ENCODE assay signal across 15 cellular contexts in the genomic region with DNA sequence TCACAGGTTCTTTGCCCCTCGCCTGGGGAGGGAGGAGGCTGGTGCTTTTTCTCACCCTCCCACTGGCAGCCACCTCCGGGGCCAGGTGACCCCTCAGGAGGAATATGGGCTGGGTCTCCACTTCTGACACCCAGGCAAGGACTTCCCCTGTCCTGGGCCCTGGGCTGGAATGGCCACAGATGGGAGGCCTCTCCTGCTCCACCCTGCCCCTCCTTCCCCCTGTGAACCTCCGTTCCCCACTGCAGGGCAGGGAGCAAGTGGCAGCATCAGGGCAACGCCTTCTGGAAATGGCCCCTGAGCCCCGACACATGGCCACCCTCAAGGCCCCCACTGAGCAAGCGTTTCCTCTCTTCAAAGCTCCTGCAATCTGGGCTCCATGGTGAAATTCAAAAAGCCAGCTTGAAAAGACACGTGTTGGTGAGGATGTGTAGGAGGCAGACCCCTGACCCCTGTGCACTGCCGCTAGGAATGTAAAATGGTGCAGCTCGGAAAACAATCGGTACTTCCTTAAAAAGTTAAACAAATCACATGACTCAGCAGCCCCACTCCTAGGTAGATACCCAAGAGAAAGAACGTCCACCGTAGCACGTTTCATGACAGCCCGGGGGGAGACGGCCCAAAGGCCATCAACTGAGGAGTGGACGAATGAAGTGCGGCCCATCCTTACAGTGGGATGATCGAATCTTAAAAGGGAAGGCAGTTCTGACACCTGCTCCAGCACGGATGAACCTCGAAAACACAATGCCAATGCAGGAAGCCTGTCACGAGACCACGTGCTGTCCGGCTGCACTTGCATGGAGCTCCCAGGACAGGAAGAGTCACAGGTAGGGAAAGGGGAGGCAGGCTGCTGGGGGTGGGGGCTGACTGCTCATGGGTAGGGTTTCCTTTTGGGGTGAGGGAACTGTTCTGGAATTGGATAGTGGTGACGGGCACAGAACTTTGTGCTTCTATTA. TPM values are rescaled to one million over a fixed set of nuclear protein-coding genes. Genes with fewer than 3 reads are reported as not detected.
DNase-seq lines count a peak whose midpoint lies in the region; ATAC-seq and TF ChIP-seq lines count a peak whose summit lies in the region.
"Had no signal": no experiment of that assay in that cellular context is flagged by ENCODE, and none has a peak within 500 bp of the region (broad histone marks: within the 10 kb centered on the region; RNA-seq: fewer than 3 reads in every experiment).

No MANE protein-coding gene starts in this region.

- H3K9me3 Mint-ChIP-seq in CD4-positive, CD25-positive, alpha-beta regulatory T cell: peaks cover 0 to 1% (median 0%) of the 10 kb centered on the region in 7 donors
- no peaks in the 10 kb centered on the region for H3K9me3 Mint-ChIP-seq in nephron
- H3K9me3 Mint-ChIP-seq: CD8-positive, alpha-beta T cell; IgD-negative memory B cell had no signal

- DNase-seq in CD4-positive, CD25-positive, alpha-beta regulatory T cell: no peak
- DNase-seq in dermis microvascular lymphatic vessel endothelial cell (ENCODE audit: low read depth in 2 of 2) (peak; percentile 76 to 87), testis (no peak), EL (no peak)
- DNase-seq: CD8-positive, alpha-beta T cell; effector CD8-positive, alpha-beta T cell; midbrain; NCI-H1092 treated with DMSO at 0.1 percent for 48 hours; WERI-Rb-1 had no signal

- H3K27me3 ChIP-seq in CD4-positive, CD25-positive, alpha-beta regulatory T cell (ENCODE audit: control insufficient read depth, insufficient read depth, low read length): no peaks in the 10 kb centered on the region
- H3K27me3 ChIP-seq in testis: no peaks in the 10 kb centered on the region
- H3K27me3 ChIP-seq: upper lobe of left lung had no signal

- ATAC-seq in CD4-positive, CD25-positive, alpha-beta regulatory T cell (ENCODE audit: low read depth in 2 of 2): no peak
- no peak for ATAC-seq in HG02970 (IDR thresholded peaks at IDR 0.05; ENCODE audit: low FRiP score, unreplicated experiment)
- ATAC-seq: CD8-positive, alpha-beta T cell; psoas muscle had no signal

- no peaks in the 10 kb centered on the region for H3K4me1 ChIP-seq in CD4-positive, CD25-positive, alpha-beta regulatory T cell (ENCODE audit: control insufficient read depth, insufficient read depth, low read length, poor library complexity, severe bottlenecking)
- H3K4me1 ChIP-seq in HEK293 (ENCODE audit: control insufficient read depth, insufficient read depth, low read length): no peaks in the 10 kb centered on the region
- H3K4me1 ChIP-seq in testis: peaks cover 25% of the 10 kb centered on the region

- peaks cover 0 to 9% (median 3%) of the 10 kb centered on the region in 4 donors for H3K4me1 Mint-ChIP-seq in CD4-positive, CD25-positive, alpha-beta regulatory T cell
- H3K4me1 Mint-ChIP-seq in nephron: peaks cover 6% of the 10 kb centered on the region

- 83 to 86% methylated on average over 23 to 24 of the region's 24 CpGs for WGBS in testis, 2 donors

- no peaks in the 10 kb centered on the region for H3K27me3 Mint-ChIP-seq in CD4-positive, CD25-positive, alpha-beta regulatory T cell
- H3K27me3 Mint-ChIP-seq in nephron (ENCODE audit: low read depth): no peaks in the 10 kb centered on the region
- H3K27me3 Mint-ChIP-seq: IgD-negative memory B cell had no signal

- no peak for TF ChIP-seq POLR2A in testis (IDR thresholded peaks at IDR 0.05)

- H3K4me3 Mint-ChIP-seq in CD4-positive, CD25-positive, alpha-beta regulatory T cell: peak overlapping the region in 1 of 4 donors; percentile 58
- H3K4me3 Mint-ChIP-seq in nephron: no peak overlapping the region
- H3K4me3 Mint-ChIP-seq: CD8-positive, alpha-beta T cell had no signal

- peak overlapping the region in 2 of 3 donors; percentile 57 to 82 for H3K27ac Mint-ChIP-seq in CD4-positive, CD25-positive, alpha-beta regulatory T cell
- peak overlapping the region; percentile 51 to 61 (median 60) for H3K27ac Mint-ChIP-seq in nephron
- H3K27ac Mint-ChIP-seq: CD8-positive, alpha-beta T cell had no signal

- POLR2A ChIA-PET in HEK293 (lab: Yijun Ruan, JAX): interaction anchor here (6.4 kb wide), 1 partner anchor 11 kb away, joined by 31 read pairs; the partner anchor contains the start of genes XRCC3 and ZFYVE21

- no peaks in the 10 kb centered on the region for H3K9me3 ChIP-seq in CD4-positive, CD25-positive, alpha-beta regulatory T cell (ENCODE audit: control insufficient read depth in 2 of 2, low read length in 2 of 2)
- no peaks in the 10 kb centered on the region for H3K9me3 ChIP-seq in HEK293 (ENCODE audit: control insufficient read depth, insufficient read depth, low read depth, low read length)
- no peaks in the 10 kb centered on the region for H3K9me3 ChIP-seq in testis
- H3K9me3 ChIP-seq: psoas muscle, upper lobe of left lung had no signal

- H3K4me3 ChIP-seq in CD4-positive, CD25-positive, alpha-beta regulatory T cell (ENCODE audit: low read depth, low read length): no peak overlapping the region
- no peak overlapping the region for H3K4me3 ChIP-seq in HEK293 (ENCODE audit: low read depth, low read length)
- H3K4me3 ChIP-seq in testis: no peak overlapping the region
- H3K4me3 ChIP-seq: psoas muscle, upper lobe of left lung had no signal

- intact Hi-C loops in testis (cut with DNase I; ENCODE audit: low total_unique reads): no loop called here

- CTCF ChIA-PET in HEK293 (lab: Yijun Ruan, JAX): interaction anchor here (0.6 kb wide), 1 partner anchor 8 kb away, joined by 4 read pairs; no protein-coding TSS in a partner anchor

- H3K36me3 Mint-ChIP-seq in CD4-positive, CD25-positive, alpha-beta regulatory T cell: peaks cover 11% of the 10 kb centered on the region
- peaks cover 20% of the 10 kb centered on the region for H3K36me3 Mint-ChIP-seq in nephron (ENCODE audit: low read depth)

- no peak overlapping the region for H3K27ac ChIP-seq in CD4-positive, CD25-positive, alpha-beta regulatory T cell (ENCODE audit: insufficient read depth, low read length, poor library complexity, severe bottlenecking)
- H3K27ac ChIP-seq in HEK293 (ENCODE audit: extremely low read depth, low read depth, low read length) (no peak overlapping the region), testis (peak overlapping the region in 1 of 2 donors; percentile 50)
- H3K27ac ChIP-seq: WERI-Rb-1 had no signal

- TF ChIP-seq CTCF in HEK293 (tag by site-specific recombination; IDR thresholded peaks at IDR 0.05) (no peak), nephron (IDR thresholded peaks at IDR 0.05; ENCODE audit: unreplicated experiment in 3 of 3) (no peak), testis (IDR thresholded peaks at IDR 0.05) (no peak)

- H3K36me3 ChIP-seq in CD4-positive, CD25-positive, alpha-beta regulatory T cell (ENCODE audit: control insufficient read depth, insufficient read depth, low read length): peaks cover 16% of the 10 kb centered on the region
- H3K36me3 ChIP-seq in HEK293 (ENCODE audit: control insufficient read depth in 2 of 2, insufficient read depth in 1 of 2, low read length in 2 of 2) (peaks cover 7 to 95% of the 10 kb centered on the region in 2 experiments), testis (ENCODE audit: low read depth, missing control alignments) (no peaks in the 10 kb centered on the region)

TF ChIP-seq in HEK293, 187 proteins besides CTCF, POLR2A, EP300 and RAD21:
- TF ChIP-seq ZNF600 (tag by site-specific recombination; IDR thresholded peaks at IDR 0.05) (peak; percentile 78), ZNF639 (tag by site-specific recombination; IDR thresholded peaks at IDR 0.05) (no peak)

RNA-seq across cellular contexts. Expression of gene XRCC3, which starts 11.5 kb away (rescaled TPM):
- total RNA-seq in CD4-positive, CD25-positive, alpha-beta regulatory T cell: 9.8 TPM
- 1 to 10 TPM; 3.0 to 4.7 (median 4.3) TPM for polyA plus RNA-seq in CD4-positive, CD25-positive, alpha-beta regulatory T cell
- total RNA-seq in dermis microvascular lymphatic vessel endothelial cell (10.0 and 11.0 TPM in 2 replicates), testis (10 to 100 TPM; 40.3 to 41.1 TPM)
- 16.6 TPM for polyA plus RNA-seq in testis (ENCODE audit: insufficient read depth, low read depth, low replicate concordance)

RNA-seq across cellular contexts. Expression of gene ZFYVE21, which starts 11.9 kb away (rescaled TPM):
- total RNA-seq in CD4-positive, CD25-positive, alpha-beta regulatory T cell: 13.7 TPM
- polyA plus RNA-seq in CD4-positive, CD25-positive, alpha-beta regulatory T cell: 10 to 100 TPM; 12.1 to 25.0 (median 16.1) TPM
- total RNA-seq in dermis microvascular lymphatic vessel endothelial cell: 58.0 and 101 TPM in 2 replicates
- 100 to 1,000 TPM; 194 to 251 TPM for total RNA-seq in testis
- polyA plus RNA-seq in testis (ENCODE audit: insufficient read depth, low read depth, low replicate concordance): 86.4 TPM

Comparison
In these comparisons a context has a peak if more than half of its experiments do, and no peak if none do; other contexts are left out.
1. DNase-seq: peak in dermis microvascular lymphatic vessel endothelial cell (2 of 2); none in CD4-positive, CD25-positive, alpha-beta regulatory T cell (0 of 3), testis (single experiment) and EL (single experiment).